ENCODE assay signal across 1 cellular context in genomic region chr3:119675188-119675874, GRCh38.
TF ChIP-seq lines count a peak whose summit lies in the region.

No MANE protein-coding gene starts in this region.

TF ChIP-seq in SK-N-SH, 30 proteins besides CTCF, POLR2A, EP300 and RAD21 (continued from another document):
- no peak for TF ChIP-seq POLR2AphosphoS5 (IDR thresholded peaks at IDR 0.05; ENCODE audit: low read depth, low read length)
- TF ChIP-seq GATA2 (CRISPR knock-in tag; IDR thresholded peaks at IDR 0.05) = peak; percentile 22; the same call in 1 of the 2 replicates
- 0 out of 2 replicates have a peak, but pooled peaks have one; percentile 8 for TF ChIP-seq TCF12 (IDR thresholded peaks at IDR 0.05)
- TF ChIP-seq ELF1 (IDR thresholded peaks at IDR 0.05) = no peak
- TF ChIP-seq RCOR1 (IDR thresholded peaks at IDR 0.05; ENCODE audit: low read length) = peak; percentile 10
